Comparison of ENCODE assay signal across 1 cellular context in the genomic region with DNA sequence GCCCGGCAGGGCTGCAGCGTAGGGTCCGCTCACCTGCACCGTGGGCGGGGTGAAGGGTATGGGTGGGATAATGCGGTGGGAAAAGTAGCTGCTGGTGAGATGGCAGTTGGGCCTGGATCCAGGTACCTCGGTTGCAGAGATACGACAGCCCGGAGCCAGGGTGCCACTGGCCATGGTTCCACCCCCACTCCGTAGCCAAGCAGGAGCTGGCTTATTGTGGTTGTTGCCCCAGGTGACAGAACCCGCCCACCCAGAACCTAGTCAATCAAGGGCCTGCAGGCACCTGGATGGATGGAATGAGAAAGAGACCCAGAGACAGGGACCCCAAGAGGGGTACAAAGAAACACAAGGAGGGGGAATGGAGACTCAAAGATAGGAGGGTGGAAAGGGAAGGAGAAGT.
TF ChIP-seq lines count a peak whose summit lies in the region.

No MANE protein-coding gene starts in this region.

TF ChIP-seq in GM12878, 131 proteins besides CTCF, POLR2A, EP300 and RAD21:
- TF ChIP-seq EZH2 (IDR thresholded peaks at IDR 0.05; ENCODE audit: borderline replicate concordance, control insufficient read depth, low read depth, low read length) = no peak
- TF ChIP-seq, protein P1, sequence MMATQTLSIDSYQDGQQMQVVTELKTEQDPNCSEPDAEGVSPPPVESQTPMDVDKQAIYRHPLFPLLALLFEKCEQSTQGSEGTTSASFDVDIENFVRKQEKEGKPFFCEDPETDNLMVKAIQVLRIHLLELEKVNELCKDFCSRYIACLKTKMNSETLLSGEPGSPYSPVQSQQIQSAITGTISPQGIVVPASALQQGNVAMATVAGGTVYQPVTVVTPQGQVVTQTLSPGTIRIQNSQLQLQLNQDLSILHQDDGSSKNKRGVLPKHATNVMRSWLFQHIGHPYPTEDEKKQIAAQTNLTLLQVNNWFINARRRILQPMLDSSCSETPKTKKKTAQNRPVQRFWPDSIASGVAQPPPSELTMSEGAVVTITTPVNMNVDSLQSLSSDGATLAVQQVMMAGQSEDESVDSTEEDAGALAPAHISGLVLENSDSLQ (IDR thresholded peaks at IDR 0.05) = peak; percentile 18; the same call in 1 of the 2 replicates
TF ChIP-seq in GM12878: peak in this region for 1.
